In the genomic region with DNA sequence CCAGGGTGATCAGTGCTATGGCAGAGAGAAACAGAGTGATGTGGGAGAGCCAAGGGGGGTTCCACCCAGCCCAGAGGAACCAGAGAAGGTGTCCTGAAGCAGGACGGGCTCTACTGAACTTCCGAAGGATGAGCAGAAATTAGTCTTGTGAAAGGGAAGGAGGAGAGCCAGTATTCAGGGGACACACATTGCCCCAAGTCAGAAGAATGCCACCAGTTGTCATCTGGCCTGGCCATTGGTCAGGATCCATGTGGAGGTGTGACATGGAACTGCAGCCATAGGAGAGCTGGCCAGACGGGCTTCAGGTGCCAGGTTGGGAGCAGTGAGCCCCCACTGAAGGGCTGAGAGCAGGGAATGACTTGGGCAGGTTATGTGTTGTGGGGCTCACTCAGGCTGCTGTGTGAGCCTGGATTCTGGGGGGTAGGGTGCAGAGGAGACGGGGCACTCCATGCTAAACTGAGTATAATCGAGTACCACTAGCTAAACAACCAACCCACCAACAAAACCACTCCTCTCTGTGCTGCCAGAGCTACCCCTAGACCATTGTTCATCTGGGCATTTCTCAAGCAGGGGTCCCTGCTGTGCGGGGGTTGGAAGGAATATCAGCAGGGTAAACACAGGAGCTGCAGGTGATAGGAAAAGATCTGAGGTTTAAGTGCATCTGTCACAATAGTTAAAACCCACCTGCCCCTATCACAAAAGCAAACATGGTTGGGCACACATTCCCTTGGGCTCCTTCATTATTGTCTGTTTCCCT, we compare ENCODE assay signal across 23 cellular contexts. TPM values are rescaled to one million over a fixed set of nuclear protein-coding genes. Genes with fewer than 3 reads are reported as not detected.
DNase-seq lines count a peak whose midpoint lies in the region; ATAC-seq and TF ChIP-seq lines count a peak whose summit lies in the region.
"Had no signal": no experiment of that assay in that cellular context is flagged by ENCODE, and none has a peak within 500 bp of the region (broad histone marks: within the 10 kb centered on the region; RNA-seq: fewer than 3 reads in every experiment).

No MANE protein-coding gene starts in this region.

- H3K27me3 ChIP-seq in GM23338 (ENCODE audit: insufficient read depth) (no peaks in the 10 kb centered on the region), esophagus muscularis mucosa (peaks cover 0 to 24% (median 0%) of the 10 kb centered on the region in 4 donors)
- H3K27me3 ChIP-seq: SJSA1 had no signal

- no peaks in the 10 kb centered on the region for H3K9me3 ChIP-seq in esophagus muscularis mucosa
- H3K9me3 ChIP-seq: SJSA1 had no signal

- no peak overlapping the region for H3K4me3 ChIP-seq in GM23338
- no peak overlapping the region for H3K4me3 ChIP-seq in esophagus muscularis mucosa
- H3K4me3 ChIP-seq: SJSA1 had no signal

- TF ChIP-seq CTCF in CD14-positive monocyte (IDR thresholded peaks at IDR 0.05) (no peak), GM23338 (conservative IDR thresholded peaks at IDR 0.05; ENCODE audit: low read depth in 2 of 2) (no peak), esophagus muscularis mucosa (IDR thresholded peaks at IDR 0.05) (no peak), type B pancreatic cell (conservative IDR thresholded peaks at IDR 0.05) (no peak)

- TF ChIP-seq POLR2A in esophagus muscularis mucosa (IDR thresholded peaks at IDR 0.05; ENCODE audit: low read depth): no peak

- H3K9me3 Mint-ChIP-seq in CD14-positive monocyte (peaks cover 0 to 2% (median 0%) of the 10 kb centered on the region in 7 donors), GM23338 (no peaks in the 10 kb centered on the region), type B pancreatic cell (no peaks in the 10 kb centered on the region)
- no peaks in the 10 kb centered on the region for H3K9me3 Mint-ChIP-seq in activated T-helper 17 cell treated with anti-CD3 and anti-CD28 coated beads, Interleukin-2, amount 50 U/mL, for 72 hours
- H3K9me3 Mint-ChIP-seq: H9 had no signal

- 0 out of 2 replicates have a peak, but pooled peaks cover 2% of the 10 kb centered on the region for H3K9me2 ChIP-seq in GM23338 (ENCODE audit: insufficient read depth)

- ATAC-seq in GM23338: peak; percentile 48; the same call in 2 of the 3 replicates
- ATAC-seq in activated T-helper 17 cell treated with anti-CD3 and anti-CD28 coated beads, Interleukin-2, amount 50 U/mL, for 72 hours (replicated peaks): no peak
- no peak for ATAC-seq in HG03565 (IDR thresholded peaks at IDR 0.05; ENCODE audit: unreplicated experiment)

- no peak overlapping the region for H2AFZ ChIP-seq in GM23338

- H3K4me3 Mint-ChIP-seq in CD14-positive monocyte (no peak overlapping the region), GM23338 (no peak overlapping the region), type B pancreatic cell (no peak overlapping the region)
- no peak overlapping the region for H3K4me3 Mint-ChIP-seq in activated T-helper 17 cell treated with anti-CD3 and anti-CD28 coated beads, Interleukin-2, amount 50 U/mL, for 72 hours
- H3K4me3 Mint-ChIP-seq: B cell, H9, IgD-negative memory B cell had no signal

- no peaks in the 10 kb centered on the region for H3K4me1 ChIP-seq in GM23338 (ENCODE audit: insufficient read depth)
- H3K4me1 ChIP-seq in esophagus muscularis mucosa: no peaks in the 10 kb centered on the region
- H3K4me1 ChIP-seq: SJSA1 had no signal

- peaks cover 0 to 2% (median 2%) of the 10 kb centered on the region in 3 donors for H3K27me3 Mint-ChIP-seq in CD14-positive monocyte (ENCODE audit: low read depth in 3 of 3)
- H3K27me3 Mint-ChIP-seq in GM23338 (ENCODE audit: insufficient read depth, low read depth, poor library complexity): peaks cover 3% of the 10 kb centered on the region
- H3K27me3 Mint-ChIP-seq in type B pancreatic cell: peaks cover 9% of the 10 kb centered on the region
- H3K27me3 Mint-ChIP-seq in activated T-helper 17 cell treated with anti-CD3 and anti-CD28 coated beads, Interleukin-2, amount 50 U/mL, for 72 hours: peaks cover 16% of the 10 kb centered on the region

- no peak overlapping the region for H3K4me2 ChIP-seq in GM23338

- H3K27ac Mint-ChIP-seq in CD14-positive monocyte (peak overlapping the region; percentile 92 to 100 (median 98)), GM23338 (no peak overlapping the region), type B pancreatic cell (no peak overlapping the region)
- H3K27ac Mint-ChIP-seq in activated T-helper 17 cell treated with anti-CD3 and anti-CD28 coated beads, Interleukin-2, amount 50 U/mL, for 72 hours: no peak overlapping the region
- H3K27ac Mint-ChIP-seq: B cell, H9 had no signal

- H3K36me3 Mint-ChIP-seq in CD14-positive monocyte (peaks cover 5 to 11% of the 10 kb centered on the region in 2 donors), GM23338 (ENCODE audit: low read depth) (no peaks in the 10 kb centered on the region), type B pancreatic cell (no peaks in the 10 kb centered on the region)
- no peaks in the 10 kb centered on the region for H3K36me3 Mint-ChIP-seq in activated T-helper 17 cell treated with anti-CD3 and anti-CD28 coated beads, Interleukin-2, amount 50 U/mL, for 72 hours (ENCODE audit: low read depth)
- H3K36me3 Mint-ChIP-seq: IgD-negative memory B cell had no signal

- no peak for TF ChIP-seq EP300 in esophagus muscularis mucosa (IDR thresholded peaks at IDR 0.05)

- intact Hi-C loops in CD14-positive monocyte (cut with micrococcal nuclease): no loop called here
- intact Hi-C loops in esophagus muscularis mucosa (cut with DNase I): no loop called here

- H3K36me3 ChIP-seq in GM23338 (ENCODE audit: insufficient read depth) (no peaks in the 10 kb centered on the region), esophagus muscularis mucosa (no peaks in the 10 kb centered on the region)
- H3K36me3 ChIP-seq: SJSA1 had no signal

- no peak overlapping the region for H3K27ac ChIP-seq in GM23338 (ENCODE audit: low read depth)
- no peak overlapping the region for H3K27ac ChIP-seq in esophagus muscularis mucosa (replicated peaks in 1 of 4)
- H3K27ac ChIP-seq: C4-2B, SJSA1 had no signal

- 73% methylated on average over 5 of the region's 6 CpGs for WGBS in esophagus muscularis mucosa

- no peaks in the 10 kb centered on the region for H4K20me1 ChIP-seq in GM23338 (replicated peaks; ENCODE audit: insufficient read depth)

- H3K4me1 Mint-ChIP-seq in CD14-positive monocyte (peaks cover 73% of the 10 kb centered on the region), GM23338 (peaks cover 6% of the 10 kb centered on the region; the same call in 2 of the 3 replicates), type B pancreatic cell (ENCODE audit: unreplicated experiment) (no peaks in the 10 kb centered on the region)
- H3K4me1 Mint-ChIP-seq in activated T-helper 17 cell treated with anti-CD3 and anti-CD28 coated beads, Interleukin-2, amount 50 U/mL, for 72 hours: no peaks in the 10 kb centered on the region
- H3K4me1 Mint-ChIP-seq: B cell, IgD-negative memory B cell had no signal

- DNase-seq in CD14-positive monocyte (ENCODE audit: low spot score) (no peak), GM23338 (ENCODE audit: low spot score) (no peak), esophagus muscularis mucosa (ENCODE audit: extremely low spot score) (peak; percentile 89), type B pancreatic cell (ENCODE audit: extremely low spot score, unreplicated experiment) (peak; percentile 43), HPDE6-E6E7 (ENCODE audit: extremely low spot score) (no peak)
- DNase-seq: Calu3, DMS153, DND-41, H9, NCI-H1092, NCI-H1436 treated with DMSO at 0.1 percent for 48 hours, NCI-H187 treated with DMSO at 0.1 percent for 48 hours, NCI-H446, NCI-H526, Right ventricle myocardium superior, RPMI8226 had no signal

- no peaks in the 10 kb centered on the region for H3K79me2 ChIP-seq in GM23338 (replicated peaks; ENCODE audit: insufficient read depth)

- no peaks in the 10 kb centered on the region for H3F3A ChIP-seq in GM23338 (replicated peaks; ENCODE audit: low read depth)

TF ChIP-seq in GM23338, 12 proteins besides CTCF, POLR2A, EP300 and RAD21:
- TF ChIP-seq STAT1 (IDR thresholded peaks at IDR 0.05; ENCODE audit: unreplicated experiment) (no peak), EZH2phosphoT487 (IDR thresholded peaks at IDR 0.05; ENCODE audit: unreplicated experiment) (no peak), NANOG (IDR thresholded peaks at IDR 0.05; ENCODE audit: borderline replicate concordance) (no peak)

RNA-seq across cellular contexts. Expression of a gene that starts 25.3 kb away (rescaled TPM):
- polyA plus RNA-seq in CD14-positive monocyte (10 to 100 TPM; 37.7 to 43.7 TPM), GM23338 (2016; fragmentation: Nextera tagmentation; extraction: Ambion mirVana) (not detected in 2 replicates)
- total RNA-seq in GM23338 (2014; rRNA removed; shearing (Covaris generic)): not detected in 2 replicates
- total RNA-seq in esophagus muscularis mucosa (10 to 100 TPM in 2 of 4 donors, 1 to 10 TPM in 2; 7.3 to 19.8 (median 12.9) TPM), type B pancreatic cell (ENCODE audit: low replicate concordance) (1.1 and 1.6 TPM in 2 replicates)
- not detected for total RNA-seq in activated T-helper 17 cell treated with anti-CD3 and anti-CD28 coated beads, Interleukin-2, amount 50 U/mL, for 72 hours
- total RNA-seq: A673, B cell, Calu3, H9, SJSA1 had no signal
- polyA plus RNA-seq: IgD-negative memory B cell had no signal

Comparison
In these comparisons a context has a peak if more than half of its experiments do, and no peak if none do; other contexts are left out.
1. DNase-seq: peak in esophagus muscularis mucosa (single experiment) and type B pancreatic cell (single experiment); none in CD14-positive monocyte (single experiment), GM23338 (single experiment) and HPDE6-E6E7 (single experiment).
2. H3K27ac Mint-ChIP-seq: peak in CD14-positive monocyte (7 of 7); none in GM23338 (single experiment), type B pancreatic cell (single experiment) and activated T-helper 17 cell treated with anti-CD3 and anti-CD28 coated beads, Interleukin-2, amount 50 U/mL, for 72 hours (single experiment).